In genomic region chr2:73766349-73766748, GRCh38 we compare ENCODE assay signal across 25 cellular contexts. TPM values are rescaled to one million over a fixed set of nuclear protein-coding genes. Genes with fewer than 3 reads are reported as not detected.
A peak's percentile ranks its signal among the peaks of the same experiment; 100 is the strongest.
DNase-seq lines count a peak whose midpoint lies in the region; ATAC-seq, FAIRE-seq and TF ChIP-seq lines count a peak whose summit lies in the region.
"Had no signal": no experiment of that assay in that cellular context is flagged by ENCODE, and none has a peak within 500 bp of the region (broad histone marks: within the 10 kb centered on the region; RNA-seq: fewer than 3 reads in every experiment).

No MANE protein-coding gene starts in this region.

- no peak overlapping the region for H3T11ph ChIP-seq in H9 (ENCODE audit: low read length)

- no peak for FAIRE-seq in HepG2 (lab: Jason Lieb, UNC)
- FAIRE-seq: D721Med, GM12891 had no signal

- H3K27ac Mint-ChIP-seq in activated CD4-positive, alpha-beta T cell treated with anti-CD3 and anti-CD28 coated beads for 36 hours: peak overlapping the region; percentile 21
- H3K27ac Mint-ChIP-seq in CD8-positive, alpha-beta memory T cell: no peak overlapping the region
- H3K27ac Mint-ChIP-seq in H9: no peak overlapping the region
- H3K27ac Mint-ChIP-seq: CD14-positive monocyte; CD4-positive, CD25-positive, alpha-beta regulatory T cell had no signal

- H4K91ac ChIP-seq in IMR-90 (ENCODE audit: insufficient read depth, low read depth, low read length) (no peak overlapping the region), H9 (ENCODE audit: insufficient read length, low read depth, low read length) (no peak overlapping the region)

- DNase-seq in activated CD4-positive, alpha-beta T cell treated with anti-CD3 and anti-CD28 coated beads for 36 hours: no peak
- DNase-seq in activated CD4-positive, alpha-beta T cell treated with anti-CD3 and anti-CD28 coated beads for 4 hours: no peak
- DNase-seq in HepG2 (ENCODE audit: low spot score) (no peak), right lobe of liver (no peak), IMR-90 (no peak), epithelial cell of prostate (ENCODE audit: low read depth, low spot score) (no peak), H9 (no peak)
- DNase-seq in CD8-positive, alpha-beta memory T cell: no peak
- DNase-seq: ACHN; BE2C; C1 segment of cervical spinal cord; Caco-2; Calu3; CD4-positive, alpha-beta memory T cell; CD4-positive, CD25-positive, alpha-beta regulatory T cell; DMS79 treated with DMSO at 0.1 percent for 48 hours; GF-D8 had no signal

- H2AK5ac ChIP-seq in IMR-90 (ENCODE audit: low read depth, low read length) (no peak overlapping the region), H9 (ENCODE audit: insufficient read length, low read length) (no peak overlapping the region)

- whole genome bisulfite sequencing in HepG2 (ENCODE audit: low lambda C conversion rate): 100% methylated on average over 1 of the region's 1 CpG
- 92% methylated on average over 1 of the region's 1 CpG for WGBS in right lobe of liver (ENCODE audit: insufficient coverage, low coverage, low lambda C conversion rate, missing lambda C conversion rate)
- WGBS in IMR-90 (ENCODE audit: extremely low coverage in 2 of 2, insufficient read length in 1 of 2), 2 experiments: no CpG with 5 or more reads among the region's 1 CpG
- WGBS in H9 (ENCODE audit: extremely low coverage, insufficient read length, low lambda C conversion rate): no CpG with 5 or more reads among the region's 1 CpG

- TF ChIP-seq EP300 in HepG2 (IDR thresholded peaks at IDR 0.05; ENCODE audit: low read depth in 2 of 2, low read length in 2 of 2) (no peak), HepG2 (CRISPR knock-in tag; IDR thresholded peaks at IDR 0.05; ENCODE audit: borderline replicate concordance) (no peak)

- H3K4me2 ChIP-seq in HepG2 (ENCODE audit: low read depth, low read length) (no peak overlapping the region), IMR-90 (ENCODE audit: low read depth, low read length) (no peak overlapping the region), H9 (ENCODE audit: insufficient read depth, insufficient read length, low read length) (no peak overlapping the region)
- H3K4me2 ChIP-seq: BLaER1 had no signal

- no peaks in the 10 kb centered on the region; the same call in 1 of the 2 replicates for H4K20me1 ChIP-seq in HepG2 (ENCODE audit: insufficient read depth, low read length)
- no peaks in the 10 kb centered on the region; the same call in 1 of the 2 replicates for H4K20me1 ChIP-seq in IMR-90 (ENCODE audit: insufficient read depth, low read length)
- H4K20me1 ChIP-seq in H9 (ENCODE audit: control insufficient read depth, insufficient read depth, insufficient read length): no peaks in the 10 kb centered on the region

- no peaks in the 10 kb centered on the region for H3K9me3 ChIP-seq in HepG2 (ENCODE audit: low read length)
- H3K9me3 ChIP-seq in right lobe of liver: no peaks in the 10 kb centered on the region
- no peaks in the 10 kb centered on the region for H3K9me3 ChIP-seq in IMR-90 (ENCODE audit: control insufficient read depth, insufficient read depth, low read length)
- H3K9me3 ChIP-seq in CD8-positive, alpha-beta memory T cell (ENCODE audit: low read length): no peaks in the 10 kb centered on the region
- H3K9me3 ChIP-seq in H9 (ENCODE audit: control insufficient read depth, low read depth, low read length): no peaks in the 10 kb centered on the region
- H3K9me3 ChIP-seq: BE2C, BLaER1, Caco-2 had no signal

- H3K9me1 ChIP-seq in IMR-90 (ENCODE audit: insufficient read depth, low read length): peaks cover 6% of the 10 kb centered on the region; the same call in 1 of the 2 replicates

- intact Hi-C loops in activated CD4-positive, alpha-beta T cell treated with anti-CD3 and anti-CD28 coated beads for 36 hours (cut with DNase I, micrococcal nuclease): no loop called here
- intact Hi-C loops in HepG2 (cut with micrococcal nuclease; ENCODE audit: unreplicated experiment) (no loop called here), right lobe of liver (cut with DNase I) (no loop called here), IMR-90 (cut with micrococcal nuclease) (no loop called here)

- dilution Hi-C loops in IMR-90 (cut with HindIII; ENCODE audit: low sequenced_read_pairs, unreplicated experiment): no loop called here

- H3K56ac ChIP-seq in IMR-90 (ENCODE audit: extremely low read depth, insufficient read depth, low read length): no peak overlapping the region
- no peak overlapping the region for H3K56ac ChIP-seq in H9 (ENCODE audit: insufficient read length, low read depth, low read length)

- H3K23ac ChIP-seq in IMR-90 (ENCODE audit: low read depth, low read length) (no peak overlapping the region), H9 (ENCODE audit: insufficient read length, low read depth, low read length) (no peak overlapping the region)

- H3K18ac ChIP-seq in IMR-90 (ENCODE audit: low read depth, low read length) (no peak overlapping the region), H9 (ENCODE audit: insufficient read length, low read depth, low read length) (no peak overlapping the region)

- BruUV-seq in HepG2 (replicated peaks; lab: Mats Ljungman, UMichigan) (no TSS peak), IMR-90 (replicated peaks; lab: Mats Ljungman, UMichigan) (no TSS peak)

- peaks cover 56% of the 10 kb centered on the region for H3K36me3 Mint-ChIP-seq in activated CD4-positive, alpha-beta T cell treated with anti-CD3 and anti-CD28 coated beads for 36 hours (ENCODE audit: low read depth)
- H3K36me3 Mint-ChIP-seq in CD8-positive, alpha-beta memory T cell: peaks cover 5 to 88% (median 29%) of the 10 kb centered on the region in 3 donors
- H3K36me3 Mint-ChIP-seq in H9 (ENCODE audit: insufficient read depth in 1 of 3, low read depth in 3 of 3): peaks cover 21 to 76% (median 60%) of the 10 kb centered on the region in 3 experiments; a peak in 6 of 7 replicates

- H3K4me1 ChIP-seq in HepG2 (ENCODE audit: insufficient read depth, low read length) (no peaks in the 10 kb centered on the region), right lobe of liver (no peaks in the 10 kb centered on the region), IMR-90 (ENCODE audit: control insufficient read depth, insufficient read depth, low read length) (no peaks in the 10 kb centered on the region), H9 (ENCODE audit: insufficient read depth, low read length) (no peaks in the 10 kb centered on the region)
- H3K4me1 ChIP-seq in CD8-positive, alpha-beta memory T cell (ENCODE audit: insufficient read depth, low read length): no peaks in the 10 kb centered on the region
- H3K4me1 ChIP-seq: BE2C, BLaER1, Caco-2 had no signal

- H3K14ac ChIP-seq in IMR-90 (replicated peaks; ENCODE audit: low read depth, low read length) (no peak overlapping the region), H9 (ENCODE audit: insufficient read depth, low read length) (no peak overlapping the region)

- H4K8ac ChIP-seq in IMR-90 (ENCODE audit: low read depth in 2 of 2, low read length in 2 of 2) (no peak overlapping the region), H9 (replicated peaks; ENCODE audit: insufficient read length, low read depth, low read length) (no peak overlapping the region)

- in situ Hi-C loops in HepG2 (cut with HindIII; ENCODE audit: extremely low pct_ligation_motif_present, low pct_unique_long_range_greater_than_20kb) (no loop called here), IMR-90 (cut with MboI; ENCODE audit: low sequenced_read_pairs) (no loop called here)

- no peak overlapping the region for H3K4me3 Mint-ChIP-seq in activated CD4-positive, alpha-beta T cell treated with anti-CD3 and anti-CD28 coated beads for 36 hours
- no peak overlapping the region for H3K4me3 Mint-ChIP-seq in CD8-positive, alpha-beta memory T cell
- no peak overlapping the region for H3K4me3 Mint-ChIP-seq in H9
- H3K4me3 Mint-ChIP-seq: CD14-positive monocyte; CD4-positive, alpha-beta memory T cell; CD4-positive, CD25-positive, alpha-beta regulatory T cell had no signal

- TF ChIP-seq POLR2A in HepG2 (IDR thresholded peaks at IDR 0.05; ENCODE audit: insufficient read depth in 1 of 2, low read depth in 2 of 2, low read length in 2 of 2) (no peak), right lobe of liver (IDR thresholded peaks at IDR 0.05) (no peak), IMR-90 (IDR thresholded peaks at IDR 0.05; ENCODE audit: low read depth, low read length) (no peak)

- no peak for TF ChIP-seq RAD21 in HepG2 (CRISPR knock-in tag; IDR thresholded peaks at IDR 0.05)
- no peak for TF ChIP-seq RAD21 in IMR-90 (IDR thresholded peaks at IDR 0.05; ENCODE audit: low read length)

- TF ChIP-seq CTCF in HepG2 (CRISPR knock-in tag; IDR thresholded peaks at IDR 0.05) (no peak), right lobe of liver (IDR thresholded peaks at IDR 0.05) (no peak), IMR-90 (conservative IDR thresholded peaks at IDR 0.05; ENCODE audit: low read depth, low read length) (no peak), H9 (conservative IDR thresholded peaks at IDR 0.05) (no peak)

- H2BK20ac ChIP-seq in IMR-90 (ENCODE audit: low read depth, low read length): no peak overlapping the region
- H2BK20ac ChIP-seq in H9 (ENCODE audit: low read depth, low read length, poor library complexity, severe bottlenecking): no peak overlapping the region

- H2AK9ac ChIP-seq in IMR-90 (replicated peaks; ENCODE audit: low read depth, low read length, poor library complexity): no peak overlapping the region

- H2BK15ac ChIP-seq in IMR-90 (ENCODE audit: low read depth, low read length): no peak overlapping the region
- H2BK15ac ChIP-seq in H9 (ENCODE audit: low read depth, low read length): no peak overlapping the region

- H2BK120ac ChIP-seq in IMR-90 (ENCODE audit: low read depth, low read length) (no peak overlapping the region), H9 (ENCODE audit: low read depth, low read length, poor library complexity, severe bottlenecking) (no peak overlapping the region)

- no peaks in the 10 kb centered on the region for H3K79me2 ChIP-seq in HepG2 (ENCODE audit: insufficient read depth, low read length)
- H3K79me2 ChIP-seq in H9 (ENCODE audit: insufficient read depth, low read length): no peaks in the 10 kb centered on the region; the same call in 1 of the 2 replicates

- CTCF ChIA-PET in activated CD4-positive, alpha-beta T cell treated with anti-CD3 and anti-CD28 coated beads for 36 hours (lab: Charles Lee): interaction anchor here (0.6 kb wide), 1 partner anchor 10 kb away, joined by 3 read pairs; no protein-coding TSS in a partner anchor
- CTCF ChIA-PET in HepG2 (lab: Yijun Ruan, JAX; ENCODE audit: low intra/inter-chr PET ratio, low total read pairs) (no interaction called here), IMR-90 (lab: Yijun Ruan, JAX) (no interaction called here)
- CTCF ChIA-PET in CD8-positive, alpha-beta memory T cell (lab: Charles Lee): no interaction called here

- POLR2A ChIA-PET in activated CD4-positive, alpha-beta T cell treated with anti-CD3 and anti-CD28 coated beads for 36 hours (lab: Charles Lee): no interaction called here
- POLR2A ChIA-PET in HepG2 (lab: Yijun Ruan, JAX) (no interaction called here), IMR-90 (lab: Charles Lee; ENCODE audit: unreplicated experiment) (no interaction called here)
- POLR2A ChIA-PET in CD8-positive, alpha-beta memory T cell (lab: Charles Lee): no interaction called here

- H2AFZ ChIP-seq in HepG2 (ENCODE audit: low read length): no peak overlapping the region
- H2AFZ ChIP-seq in IMR-90 (replicated peaks; ENCODE audit: low read length, poor library complexity): no peak overlapping the region
- H2AFZ ChIP-seq in H9 (ENCODE audit: low read length): no peak overlapping the region

- no peak overlapping the region for H3K27ac ChIP-seq in HepG2 (ENCODE audit: extremely low read length, insufficient read depth, low read length)
- H3K27ac ChIP-seq in right lobe of liver: no peak overlapping the region
- no peak overlapping the region for H3K27ac ChIP-seq in IMR-90 (ENCODE audit: insufficient read depth, low read length)
- peak overlapping the region; percentile 30 for H3K27ac ChIP-seq in epithelial cell of prostate
- H3K27ac ChIP-seq in CD8-positive, alpha-beta memory T cell (ENCODE audit: low read depth, low read length): no peak overlapping the region
- H3K27ac ChIP-seq in H9 (ENCODE audit: insufficient read length, low read depth, low read length): no peak overlapping the region
- H3K27ac ChIP-seq: 22Rv1, BLaER1 had no signal

- H3K27me3 Mint-ChIP-seq in activated CD4-positive, alpha-beta T cell treated with anti-CD3 and anti-CD28 coated beads for 36 hours: no peaks in the 10 kb centered on the region
- no peaks in the 10 kb centered on the region for H3K27me3 Mint-ChIP-seq in CD8-positive, alpha-beta memory T cell
- no peaks in the 10 kb centered on the region for H3K27me3 Mint-ChIP-seq in H9 (ENCODE audit: low read depth)
- H3K27me3 Mint-ChIP-seq: CD4-positive, alpha-beta memory T cell; CD4-positive, CD25-positive, alpha-beta regulatory T cell had no signal

- H3K23me2 ChIP-seq in H9 (ENCODE audit: insufficient read length, low read depth, low read length, poor library complexity, severe bottlenecking): no peaks in the 10 kb centered on the region

- H3K4me1 Mint-ChIP-seq in activated CD4-positive, alpha-beta T cell treated with anti-CD3 and anti-CD28 coated beads for 36 hours: peaks cover 13% of the 10 kb centered on the region
- H3K4me1 Mint-ChIP-seq in CD8-positive, alpha-beta memory T cell: peaks cover 19 to 29% (median 24%) of the 10 kb centered on the region in 3 donors
- no peaks in the 10 kb centered on the region for H3K4me1 Mint-ChIP-seq in H9

- H4K5ac ChIP-seq in IMR-90 (ENCODE audit: low read depth, low read length) (no peak overlapping the region), H9 (ENCODE audit: insufficient read length, low read depth, low read length) (no peak overlapping the region)

- no peak overlapping the region for H2BK5ac ChIP-seq in IMR-90 (ENCODE audit: low read depth, low read length, poor library complexity, severe bottlenecking)
- H2BK5ac ChIP-seq in H9 (ENCODE audit: insufficient read length, low read length): no peak overlapping the region

- H3K27me3 ChIP-seq in HepG2 (ENCODE audit: control insufficient read depth in 1 of 2, insufficient read depth in 2 of 2, low read length in 2 of 2) (no peaks in the 10 kb centered on the region), right lobe of liver (no peaks in the 10 kb centered on the region), IMR-90 (ENCODE audit: control insufficient read depth, insufficient read depth, low read length) (no peaks in the 10 kb centered on the region), H9 (ENCODE audit: insufficient read depth, low read length) (no peaks in the 10 kb centered on the region)
- no peaks in the 10 kb centered on the region for H3K27me3 ChIP-seq in CD8-positive, alpha-beta memory T cell (ENCODE audit: insufficient read depth, low read length, poor library complexity, severe bottlenecking)
- H3K27me3 ChIP-seq: BE2C, BLaER1 had no signal

- no peak overlapping the region for H2BK12ac ChIP-seq in H9 (ENCODE audit: insufficient read length, low read depth, low read length)

- no peak overlapping the region for H3K4me3 ChIP-seq in HepG2 (replicated peaks in 1 of 3; ENCODE audit: insufficient read depth in 1 of 3, low read depth in 2 of 3, low read length in 3 of 3)
- no peak overlapping the region for H3K4me3 ChIP-seq in right lobe of liver
- H3K4me3 ChIP-seq in IMR-90 (ENCODE audit: insufficient read depth, low read depth, low read length): no peak overlapping the region
- H3K4me3 ChIP-seq in CD8-positive, alpha-beta memory T cell (ENCODE audit: low read length): no peak overlapping the region
- H3K4me3 ChIP-seq: BLaER1 had no signal

- H3K4ac ChIP-seq in IMR-90 (ENCODE audit: low read depth, low read length): no peak overlapping the region
- H3K4ac ChIP-seq in H9 (ENCODE audit: low read depth, low read length): no peak overlapping the region

- no peak for ATAC-seq in activated CD4-positive, alpha-beta T cell treated with anti-CD3 and anti-CD28 coated beads for 36 hours
- ATAC-seq in HepG2 (no peak), right lobe of liver (no peak), IMR-90 (ENCODE audit: low read depth) (no peak)

- H3K79me1 ChIP-seq in IMR-90 (ENCODE audit: low read depth in 1 of 2, low read length in 2 of 2): peaks cover 8 to 19% of the 10 kb centered on the region in 2 experiments; a peak in 2 of 4 replicates
- no peaks in the 10 kb centered on the region for H3K79me1 ChIP-seq in H9 (ENCODE audit: insufficient read depth, low read depth, low read length, poor library complexity, severe bottlenecking)

- H3K9me3 Mint-ChIP-seq in activated CD4-positive, alpha-beta T cell treated with anti-CD3 and anti-CD28 coated beads for 36 hours (ENCODE audit: low read depth): no peaks in the 10 kb centered on the region
- no peaks in the 10 kb centered on the region for H3K9me3 Mint-ChIP-seq in CD8-positive, alpha-beta memory T cell
- H3K9me3 Mint-ChIP-seq in H9: no peaks in the 10 kb centered on the region
- H3K9me3 Mint-ChIP-seq: CD4-positive, alpha-beta memory T cell had no signal

- H3K9ac ChIP-seq in HepG2 (ENCODE audit: insufficient read depth, low read depth, low read length) (no peak overlapping the region), IMR-90 (ENCODE audit: low read depth, low read length) (no peak overlapping the region), H9 (ENCODE audit: extremely low read depth, insufficient read length, low read length) (no peak overlapping the region)
- H3K9ac ChIP-seq: BLaER1 had no signal

- H3K36me3 ChIP-seq in HepG2 (replicated peaks in 1 of 2; ENCODE audit: control insufficient read depth in 1 of 2, insufficient read depth in 2 of 2, low read length in 2 of 2): peaks cover 29 to 86% of the 10 kb centered on the region in 2 experiments
- peaks cover 0 to 67% (median 21%) of the 10 kb centered on the region in 4 donors for H3K36me3 ChIP-seq in right lobe of liver
- peaks cover 43% of the 10 kb centered on the region for H3K36me3 ChIP-seq in IMR-90 (ENCODE audit: control insufficient read depth, insufficient read depth, low read length)
- H3K36me3 ChIP-seq in CD8-positive, alpha-beta memory T cell (ENCODE audit: insufficient read depth, low read length): peaks cover 39% of the 10 kb centered on the region
- H3K36me3 ChIP-seq: BE2C had no signal

RNA-seq across cellular contexts. Expression of gene DUSP11, which starts 13.6 kb away (rescaled TPM):
- total RNA-seq in activated CD4-positive, alpha-beta T cell treated with anti-CD3 and anti-CD28 coated beads for 36 hours: 10 to 100 TPM; 27.6 to 33.5 TPM
- total RNA-seq in HepG2 (2016; rRNA removed; fragmentation: Illumina TruSeq; extraction: Trizol) (36.2 and 48.9 TPM in 2 replicates), right lobe of liver (10 to 100 TPM in 2 of 6 experiments, 1 to 10 TPM in 4; 5.7 to 14.2 (median 9.1) TPM), IMR-90 (2012; rRNA removed) (25.6 and 28.6 TPM in 2 replicates), H9 (2021) (21.4 and 22.8 TPM in 2 replicates)
- 7.5 and 8.8 TPM in 2 replicates for total RNA-seq in HepG2 (2016; cell fraction: cytosol; rRNA removed; fragmentation: Illumina TruSeq; extraction: Trizol; ENCODE audit: low read depth)
- total RNA-seq in HepG2 (2016; cell fraction: insoluble cytoplasmic fraction; rRNA removed; fragmentation: Illumina TruSeq; extraction: Trizol): 35.4 and 51.7 TPM in 2 replicates
- total RNA-seq in HepG2 (2016; cell fraction: membrane; rRNA removed; fragmentation: Illumina TruSeq; extraction: Trizol): 11.1 and 14.7 TPM in 2 replicates
- 21.8 and 22.7 TPM in 2 replicates for total RNA-seq in HepG2 (2016; cell fraction: nucleus; rRNA removed; fragmentation: Illumina TruSeq; extraction: Trizol)
- polyA plus RNA-seq in HepG2 (2011; rRNA removed) (23.1 and 30.5 TPM in 2 replicates), IMR-90 (2012; rRNA removed) (21.8 and 22.4 TPM in 2 replicates)
- 16.4 and 22.8 TPM in 2 replicates for polyA plus RNA-seq in HepG2 (2011; cell fraction: cytosol; rRNA removed)
- 8.3 and 8.7 TPM in 2 replicates for polyA plus RNA-seq in HepG2 (2011; cell fraction: nucleus; rRNA removed)
- 19.3 and 22.5 TPM in 2 replicates for polyA plus RNA-seq in HepG2 (2012)
- 3.0 and 3.8 TPM in 2 replicates for polyA plus RNA-seq in HepG2 (2016; cell fraction: cytosol; fragmentation: Illumina TruSeq; extraction: Trizol; ENCODE audit: low read depth)
- polyA plus RNA-seq in HepG2 (2016; cell fraction: insoluble cytoplasmic fraction; fragmentation: Illumina TruSeq; extraction: Trizol; ENCODE audit: low read depth): 55.6 and 64.2 TPM in 2 replicates
- polyA plus RNA-seq in HepG2 (2016; cell fraction: membrane; fragmentation: Illumina TruSeq; extraction: Trizol; ENCODE audit: low read depth): 5.9 and 7.0 TPM in 2 replicates
- polyA plus RNA-seq in HepG2 (2016; cell fraction: nucleus; fragmentation: Illumina TruSeq; extraction: Trizol; ENCODE audit: insufficient read depth, low read depth): 21.6 and 23.0 TPM in 2 replicates
- 7.5 and 8.0 TPM in 2 replicates for polyA minus RNA-seq in HepG2 (2011; rRNA and poly(A)+ RNA removed; ENCODE audit: low replicate concordance)
- polyA minus RNA-seq in HepG2 (2011; cell fraction: cytosol; rRNA and poly(A)+ RNA removed): 10.1 and 13.7 TPM in 2 replicates
- 37.3 and 39.3 TPM in 2 replicates for polyA minus RNA-seq in HepG2 (2011; cell fraction: nucleus; rRNA and poly(A)+ RNA removed)
- 7.4 and 8.0 TPM in 2 replicates for polyA plus RNA-seq in IMR-90 (2012; cell fraction: cytosol; rRNA removed)
- polyA plus RNA-seq in IMR-90 (2012; cell fraction: nucleus; rRNA removed; ENCODE audit: low replicate concordance): 2.4 and 15.2 TPM in 2 replicates
- total RNA-seq in CD8-positive, alpha-beta memory T cell: 10 to 100 TPM; 33.1 to 34.4 TPM
- 41.0 TPM for polyA plus RNA-seq in CD8-positive, alpha-beta memory T cell

RNA-seq across cellular contexts. Expression of gene C2orf78, which starts 17.6 kb away (rescaled TPM):
- total RNA-seq in activated CD4-positive, alpha-beta T cell treated with anti-CD3 and anti-CD28 coated beads for 36 hours: not detected
- not detected in 2 replicates for total RNA-seq in HepG2 (2016; rRNA removed; fragmentation: Illumina TruSeq; extraction: Trizol)
- total RNA-seq in HepG2 (2016; cell fraction: cytosol; rRNA removed; fragmentation: Illumina TruSeq; extraction: Trizol; ENCODE audit: low read depth): not detected in 2 replicates
- total RNA-seq in HepG2 (2016; cell fraction: insoluble cytoplasmic fraction; rRNA removed; fragmentation: Illumina TruSeq; extraction: Trizol): not detected in 2 replicates
- total RNA-seq in HepG2 (2016; cell fraction: membrane; rRNA removed; fragmentation: Illumina TruSeq; extraction: Trizol): not detected in 2 replicates
- not detected in 2 replicates for total RNA-seq in HepG2 (2016; cell fraction: nucleus; rRNA removed; fragmentation: Illumina TruSeq; extraction: Trizol)
- not detected in 2 replicates for polyA plus RNA-seq in HepG2 (2011; rRNA removed)
- polyA plus RNA-seq in HepG2 (2011; cell fraction: cytosol; rRNA removed): not detected in 2 replicates
- polyA plus RNA-seq in HepG2 (2011; cell fraction: nucleus; rRNA removed): not detected in 2 replicates
- polyA plus RNA-seq in HepG2 (2012): not detected in 2 replicates
- polyA plus RNA-seq in HepG2 (2016; cell fraction: cytosol; fragmentation: Illumina TruSeq; extraction: Trizol; ENCODE audit: low read depth): not detected in 2 replicates
- polyA plus RNA-seq in HepG2 (2016; cell fraction: insoluble cytoplasmic fraction; fragmentation: Illumina TruSeq; extraction: Trizol; ENCODE audit: low read depth): not detected in 2 replicates
- not detected in 2 replicates for polyA plus RNA-seq in HepG2 (2016; cell fraction: membrane; fragmentation: Illumina TruSeq; extraction: Trizol; ENCODE audit: low read depth)
- not detected in 2 replicates for polyA plus RNA-seq in HepG2 (2016; cell fraction: nucleus; fragmentation: Illumina TruSeq; extraction: Trizol; ENCODE audit: insufficient read depth, low read depth)
- polyA minus RNA-seq in HepG2 (2011; rRNA and poly(A)+ RNA removed; ENCODE audit: low replicate concordance): 0.26 TPM in 1 of 2 replicates, not detected in the other
- not detected in 2 replicates for polyA minus RNA-seq in HepG2 (2011; cell fraction: cytosol; rRNA and poly(A)+ RNA removed)
- not detected in 2 replicates for polyA minus RNA-seq in HepG2 (2011; cell fraction: nucleus; rRNA and poly(A)+ RNA removed)
- total RNA-seq in right lobe of liver: under 1 TPM in 1 of 6 experiments, not detected in 5; 0.07 TPM
- total RNA-seq in IMR-90 (2012; rRNA removed): not detected in 2 replicates
- 0.03 TPM in 1 of 2 replicates, not detected in the other for polyA plus RNA-seq in IMR-90 (2012; rRNA removed)
- polyA plus RNA-seq in IMR-90 (2012; cell fraction: cytosol; rRNA removed): not detected in 2 replicates
- not detected in 2 replicates for polyA plus RNA-seq in IMR-90 (2012; cell fraction: nucleus; rRNA removed; ENCODE audit: low replicate concordance)
- not detected for total RNA-seq in CD8-positive, alpha-beta memory T cell
- not detected for polyA plus RNA-seq in CD8-positive, alpha-beta memory T cell
- total RNA-seq in H9 (2021): 0.07 and 0.09 TPM in 2 replicates
- total RNA-seq: A172; A673; Caco-2; Calu3; CD4-positive, alpha-beta memory T cell; CD4-positive, CD25-positive, alpha-beta regulatory T cell had no signal
- polyA plus RNA-seq: AG04450; CD14-positive monocyte; CD4-positive, alpha-beta memory T cell; CD4-positive, CD25-positive, alpha-beta regulatory T cell had no signal

RNA-seq across cellular contexts. Expression of gene TPRKB, which starts 29.2 kb away (rescaled TPM):
- 10 to 100 TPM; 23.3 to 35.3 TPM for total RNA-seq in activated CD4-positive, alpha-beta T cell treated with anti-CD3 and anti-CD28 coated beads for 36 hours
- 58.0 and 73.8 TPM in 2 replicates for total RNA-seq in HepG2 (2016; rRNA removed; fragmentation: Illumina TruSeq; extraction: Trizol)
- total RNA-seq in HepG2 (2016; cell fraction: cytosol; rRNA removed; fragmentation: Illumina TruSeq; extraction: Trizol; ENCODE audit: low read depth): 30.1 and 30.9 TPM in 2 replicates
- 53.8 and 79.5 TPM in 2 replicates for total RNA-seq in HepG2 (2016; cell fraction: insoluble cytoplasmic fraction; rRNA removed; fragmentation: Illumina TruSeq; extraction: Trizol)
- total RNA-seq in HepG2 (2016; cell fraction: membrane; rRNA removed; fragmentation: Illumina TruSeq; extraction: Trizol): 43.1 and 43.8 TPM in 2 replicates
- total RNA-seq in HepG2 (2016; cell fraction: nucleus; rRNA removed; fragmentation: Illumina TruSeq; extraction: Trizol): 23.3 and 30.5 TPM in 2 replicates
- polyA plus RNA-seq in HepG2 (2011; rRNA removed): 23.4 and 32.0 TPM in 2 replicates
- polyA plus RNA-seq in HepG2 (2011; cell fraction: cytosol; rRNA removed): 21.7 and 26.1 TPM in 2 replicates
- 7.1 and 7.7 TPM in 2 replicates for polyA plus RNA-seq in HepG2 (2011; cell fraction: nucleus; rRNA removed)
- 38.9 and 50.9 TPM in 2 replicates for polyA plus RNA-seq in HepG2 (2012)
- polyA plus RNA-seq in HepG2 (2016; cell fraction: cytosol; fragmentation: Illumina TruSeq; extraction: Trizol; ENCODE audit: low read depth): 52.0 and 61.1 TPM in 2 replicates
- polyA plus RNA-seq in HepG2 (2016; cell fraction: insoluble cytoplasmic fraction; fragmentation: Illumina TruSeq; extraction: Trizol; ENCODE audit: low read depth): 106 and 125 TPM in 2 replicates
- polyA plus RNA-seq in HepG2 (2016; cell fraction: membrane; fragmentation: Illumina TruSeq; extraction: Trizol; ENCODE audit: low read depth): 56.9 and 59.4 TPM in 2 replicates
- 51.6 and 51.9 TPM in 2 replicates for polyA plus RNA-seq in HepG2 (2016; cell fraction: nucleus; fragmentation: Illumina TruSeq; extraction: Trizol; ENCODE audit: insufficient read depth, low read depth)
- polyA minus RNA-seq in HepG2 (2011; rRNA and poly(A)+ RNA removed; ENCODE audit: low replicate concordance): 1.3 and 7.5 TPM in 2 replicates
- 4.6 and 6.5 TPM in 2 replicates for polyA minus RNA-seq in HepG2 (2011; cell fraction: cytosol; rRNA and poly(A)+ RNA removed)
- 9.0 and 14.4 TPM in 2 replicates for polyA minus RNA-seq in HepG2 (2011; cell fraction: nucleus; rRNA and poly(A)+ RNA removed)
- total RNA-seq in right lobe of liver: 10 to 100 TPM in 5 of 6 experiments, 1 to 10 TPM in 1; 6.9 to 19.8 (median 11.5) TPM
- 37.6 and 52.2 TPM in 2 replicates for total RNA-seq in IMR-90 (2012; rRNA removed)
- polyA plus RNA-seq in IMR-90 (2012; rRNA removed): 29.8 and 35.3 TPM in 2 replicates
- 4.9 and 11.7 TPM in 2 replicates for polyA plus RNA-seq in IMR-90 (2012; cell fraction: cytosol; rRNA removed)
- polyA plus RNA-seq in IMR-90 (2012; cell fraction: nucleus; rRNA removed; ENCODE audit: low replicate concordance): 1.4 and 8.3 TPM in 2 replicates
- total RNA-seq in CD8-positive, alpha-beta memory T cell: 10 to 100 TPM; 38.4 to 38.6 TPM
- polyA plus RNA-seq in CD8-positive, alpha-beta memory T cell: 69.0 TPM
- total RNA-seq in H9 (2021): 38.7 and 44.7 TPM in 2 replicates
